ENCODE assay signal across 25 cellular contexts in genomic region chr6:108870357-108870756, GRCh38. TPM values are rescaled to one million over a fixed set of nuclear protein-coding genes. Genes with fewer than 3 reads are reported as not detected.
DNase-seq lines count a peak whose midpoint lies in the region; ATAC-seq, FAIRE-seq and TF ChIP-seq lines count a peak whose summit lies in the region.
"Had no signal": no experiment of that assay in that cellular context is flagged by ENCODE, and none has a peak within 500 bp of the region (broad histone marks: within the 10 kb centered on the region; RNA-seq: fewer than 3 reads in every experiment).

No MANE protein-coding gene starts in this region.

- TF ChIP-seq POLR2A in K562 (conservative IDR thresholded peaks at IDR 0.05) (no peak), HepG2 (IDR thresholded peaks at IDR 0.05; ENCODE audit: insufficient read depth in 1 of 2, low read depth in 2 of 2, low read length in 2 of 2) (no peak)

- no peak for FAIRE-seq in K562 (lab: Jason Lieb, UNC)
- no peak for FAIRE-seq in HepG2 (lab: Jason Lieb, UNC)
- FAIRE-seq: GM12892, GM19239 had no signal

- no peaks in the 10 kb centered on the region for H3K27me3 ChIP-seq in CD4-positive, CD25-positive, alpha-beta regulatory T cell (ENCODE audit: control insufficient read depth, insufficient read depth, low read length)
- H3K27me3 ChIP-seq in K562 (ENCODE audit: control insufficient read depth in 2 of 2, insufficient read depth in 2 of 2, low read length in 2 of 2) (peaks cover 0 to 12% of the 10 kb centered on the region in 2 experiments; a peak in 2 of 5 replicates), HepG2 (ENCODE audit: control insufficient read depth in 1 of 2, insufficient read depth in 2 of 2, low read length in 2 of 2) (no peaks in the 10 kb centered on the region)
- H3K27me3 ChIP-seq: MG63, SJSA1 had no signal

- H3K4me3 Mint-ChIP-seq in T-helper 1 cell treated with Interleukin-12 subunit alpha and Interleukin-12 subunit beta and Interleukin-4 antibody, amounts not matched to agents 30 μg/mL and 1 μg/mL, for 36 hours: no peak overlapping the region
- peak overlapping the region in 1 of 4 donors; percentile 23 for H3K4me3 Mint-ChIP-seq in CD4-positive, CD25-positive, alpha-beta regulatory T cell
- H3K4me3 Mint-ChIP-seq in natural killer cell: no peak overlapping the region
- H3K4me3 Mint-ChIP-seq: B cell, H9, HFFc6 had no signal

- peaks cover 56% of the 10 kb centered on the region for H3K4me1 Mint-ChIP-seq in T-helper 1 cell treated with Interleukin-12 subunit alpha and Interleukin-12 subunit beta and Interleukin-4 antibody, amounts not matched to agents 30 μg/mL and 1 μg/mL, for 36 hours (ENCODE audit: low read depth)
- peaks cover 41 to 74% (median 58%) of the 10 kb centered on the region in 4 donors for H3K4me1 Mint-ChIP-seq in CD4-positive, CD25-positive, alpha-beta regulatory T cell
- peaks cover 59 to 62% of the 10 kb centered on the region in 2 donors for H3K4me1 Mint-ChIP-seq in natural killer cell

- peaks cover 22% of the 10 kb centered on the region for H3K27me3 Mint-ChIP-seq in T-helper 1 cell treated with Interleukin-12 subunit alpha and Interleukin-12 subunit beta and Interleukin-4 antibody, amounts not matched to agents 30 μg/mL and 1 μg/mL, for 36 hours (ENCODE audit: low read depth)
- H3K27me3 Mint-ChIP-seq in CD4-positive, CD25-positive, alpha-beta regulatory T cell: no peaks in the 10 kb centered on the region
- no peaks in the 10 kb centered on the region for H3K27me3 Mint-ChIP-seq in natural killer cell (ENCODE audit: low read depth in 2 of 2)
- H3K27me3 Mint-ChIP-seq: B cell had no signal

- H3K27ac ChIP-seq in CD4-positive, CD25-positive, alpha-beta regulatory T cell (ENCODE audit: insufficient read depth, low read length, poor library complexity, severe bottlenecking): no peak overlapping the region
- H3K27ac ChIP-seq in K562 (ENCODE audit: extremely low read depth, low read depth, low read length) (no peak overlapping the region), HepG2 (ENCODE audit: extremely low read length, insufficient read depth, low read length) (no peak overlapping the region)
- H3K27ac ChIP-seq: 22Rv1, C4-2B, GM23248, SJSA1 had no signal

- no peak for ATAC-seq in CD4-positive, CD25-positive, alpha-beta regulatory T cell (ENCODE audit: low read depth in 2 of 2)
- ATAC-seq in K562: no peak
- ATAC-seq in natural killer cell: no peak
- ATAC-seq in GM21381 (IDR thresholded peaks at IDR 0.05; ENCODE audit: unreplicated experiment): no peak
- no peak for ATAC-seq in HepG2

- DNase-seq in T-helper 1 cell: no peak
- DNase-seq in CD4-positive, CD25-positive, alpha-beta regulatory T cell: no peak
- no peak for DNase-seq in K562 (ENCODE audit: extremely low read depth in 1 of 4, low spot score in 3 of 4)
- DNase-seq in natural killer cell: no peak
- DNase-seq in GM13977 (ENCODE audit: low spot score): no peak
- DNase-seq in HepG2 (ENCODE audit: low spot score): no peak
- DNase-seq: Calu3, GM23248, H9, HFFc6, KG1, MG63, NCI-H1694, NCI-H446 treated with DMSO at 0.1 percent for 48 hours, NCI-H82, Right ventricle myocardium superior, RPMI8226 had no signal

- 29% methylated on average over 2 of the region's 2 CpGs for WGBS in K562 (ENCODE audit: insufficient coverage, low coverage, missing lambda C conversion rate)
- WGBS in HepG2 (ENCODE audit: low lambda C conversion rate): 97% methylated on average over 2 of the region's 2 CpGs

- intact Hi-C loops in K562 (cut with micrococcal nuclease) (no loop called here), natural killer cell (cut with micrococcal nuclease) (no loop called here), HepG2 (cut with micrococcal nuclease; ENCODE audit: unreplicated experiment) (no loop called here)

- TF ChIP-seq RAD21 in K562 (CRISPR knock-in tag; conservative IDR thresholded peaks at IDR 0.05 in 1 of 2, IDR thresholded peaks at IDR 0.05 in 1 of 2) (no peak), HepG2 (CRISPR knock-in tag; IDR thresholded peaks at IDR 0.05) (no peak)

- no peak for TF ChIP-seq EP300 in K562 (IDR thresholded peaks at IDR 0.05; ENCODE audit: low read length)
- TF ChIP-seq EP300 in HepG2 (IDR thresholded peaks at IDR 0.05; ENCODE audit: low read depth in 2 of 2, low read length in 2 of 2): no peak
- TF ChIP-seq EP300 in HepG2 (CRISPR knock-in tag; IDR thresholded peaks at IDR 0.05; ENCODE audit: borderline replicate concordance): no peak

- BruUV-seq in K562 (replicated peaks; lab: Mats Ljungman, UMichigan) (no TSS peak), HepG2 (replicated peaks; lab: Mats Ljungman, UMichigan) (no TSS peak)

- in situ Hi-C loops in K562 (cut with MboI) (no loop called here), GM13977 (cut with MboI; ENCODE audit: low pct_unique_long_range_greater_than_20kb, low sequenced_read_pairs, unreplicated experiment) (no loop called here), HepG2 (cut with HindIII; ENCODE audit: extremely low pct_ligation_motif_present, low pct_unique_long_range_greater_than_20kb) (no loop called here)

- H3K9me3 ChIP-seq in CD4-positive, CD25-positive, alpha-beta regulatory T cell (ENCODE audit: control insufficient read depth in 2 of 2, low read length in 2 of 2): no peaks in the 10 kb centered on the region
- H3K9me3 ChIP-seq in K562 (replicated peaks; ENCODE audit: control insufficient read depth, insufficient read depth, low read depth, low read length) (no peaks in the 10 kb centered on the region), HepG2 (ENCODE audit: low read length) (no peaks in the 10 kb centered on the region)
- H3K9me3 ChIP-seq: MG63, SJSA1 had no signal

- peaks cover 31% of the 10 kb centered on the region for H3K36me3 Mint-ChIP-seq in T-helper 1 cell treated with Interleukin-12 subunit alpha and Interleukin-12 subunit beta and Interleukin-4 antibody, amounts not matched to agents 30 μg/mL and 1 μg/mL, for 36 hours (ENCODE audit: low read depth)
- peaks cover 34% of the 10 kb centered on the region for H3K36me3 Mint-ChIP-seq in CD4-positive, CD25-positive, alpha-beta regulatory T cell
- no peaks in the 10 kb centered on the region for H3K36me3 Mint-ChIP-seq in natural killer cell

- no peaks in the 10 kb centered on the region for H3K9me1 ChIP-seq in K562 (ENCODE audit: control insufficient read depth, insufficient read depth, low read length)

- H3K4me2 ChIP-seq in K562 (ENCODE audit: insufficient read depth, low read length): no peak overlapping the region
- H3K4me2 ChIP-seq in HepG2 (ENCODE audit: low read depth, low read length): no peak overlapping the region

- CTCF ChIA-PET in K562 (lab: Yijun Ruan, JAX; ENCODE audit: low intra/inter-chr PET ratio) (no interaction called here), HepG2 (lab: Yijun Ruan, JAX; ENCODE audit: low intra/inter-chr PET ratio, low total read pairs) (no interaction called here)

- H3K9me3 Mint-ChIP-seq in T-helper 1 cell treated with Interleukin-12 subunit alpha and Interleukin-12 subunit beta and Interleukin-4 antibody, amounts not matched to agents 30 μg/mL and 1 μg/mL, for 36 hours: no peaks in the 10 kb centered on the region
- H3K9me3 Mint-ChIP-seq in CD4-positive, CD25-positive, alpha-beta regulatory T cell: peaks cover 0 to 6% (median 3%) of the 10 kb centered on the region in 7 donors
- no peaks in the 10 kb centered on the region for H3K9me3 Mint-ChIP-seq in natural killer cell
- H3K9me3 Mint-ChIP-seq: H9, HFFc6 had no signal

- peak overlapping the region; percentile 18 for H3K27ac Mint-ChIP-seq in T-helper 1 cell treated with Interleukin-12 subunit alpha and Interleukin-12 subunit beta and Interleukin-4 antibody, amounts not matched to agents 30 μg/mL and 1 μg/mL, for 36 hours
- H3K27ac Mint-ChIP-seq in CD4-positive, CD25-positive, alpha-beta regulatory T cell: peak overlapping the region in 2 of 3 donors; percentile 26 to 88
- peak overlapping the region; percentile 34 to 59 for H3K27ac Mint-ChIP-seq in natural killer cell
- H3K27ac Mint-ChIP-seq: B cell, HFFc6 had no signal

- TF ChIP-seq CTCF in K562 (IDR thresholded peaks at IDR 0.05 in 2 of 3, conservative IDR thresholded peaks at IDR 0.05 in 1 of 3; ENCODE audit: insufficient read depth in 2 of 3, low read depth in 1 of 3, low read length in 3 of 3) (no peak), natural killer cell (IDR thresholded peaks at IDR 0.05) (no peak), GM13977 (IDR thresholded peaks at IDR 0.05; ENCODE audit: extremely low read depth, insufficient read depth, missing control alignments) (no peak), HepG2 (CRISPR knock-in tag; IDR thresholded peaks at IDR 0.05) (no peak)

- POLR2A ChIA-PET in K562 (lab: Yijun Ruan, JAX): no interaction called here
- POLR2A ChIA-PET in HepG2 (lab: Yijun Ruan, JAX): no interaction called here

- H3K79me2 ChIP-seq in K562 (ENCODE audit: control insufficient read depth, insufficient read depth, low read length) (no peaks in the 10 kb centered on the region), HepG2 (ENCODE audit: insufficient read depth, low read length) (no peaks in the 10 kb centered on the region)

- peaks cover 60% of the 10 kb centered on the region for H3K4me1 ChIP-seq in CD4-positive, CD25-positive, alpha-beta regulatory T cell (ENCODE audit: control insufficient read depth, insufficient read depth, low read length, poor library complexity, severe bottlenecking)
- H3K4me1 ChIP-seq in K562 (replicated peaks in 1 of 2; ENCODE audit: control insufficient read depth in 2 of 2, insufficient read depth in 2 of 2, low read length in 2 of 2) (no peaks in the 10 kb centered on the region), HepG2 (ENCODE audit: insufficient read depth, low read length) (no peaks in the 10 kb centered on the region)

- no peak overlapping the region for H3K9ac ChIP-seq in K562 (ENCODE audit: insufficient read depth in 1 of 2, low read depth in 2 of 2, low read length in 2 of 2)
- no peak overlapping the region for H3K9ac ChIP-seq in HepG2 (ENCODE audit: insufficient read depth, low read depth, low read length)
- H3K9ac ChIP-seq: GM23248 had no signal

- H3K4me3 ChIP-seq in CD4-positive, CD25-positive, alpha-beta regulatory T cell (ENCODE audit: low read depth, low read length): no peak overlapping the region
- H3K4me3 ChIP-seq in K562: no peak overlapping the region
- H3K4me3 ChIP-seq in HepG2 (replicated peaks in 1 of 3; ENCODE audit: insufficient read depth in 1 of 3, low read depth in 2 of 3, low read length in 3 of 3): no peak overlapping the region
- H3K4me3 ChIP-seq: GM23248, MG63, SJSA1 had no signal

- no peak overlapping the region for H2AFZ ChIP-seq in K562 (ENCODE audit: low read depth, low read length)
- H2AFZ ChIP-seq in HepG2 (ENCODE audit: low read length): no peak overlapping the region
- H2AFZ ChIP-seq: GM23248 had no signal

- H4K20me1 ChIP-seq in K562 (replicated peaks; ENCODE audit: control insufficient read depth, insufficient read depth, low read length) (no peaks in the 10 kb centered on the region), HepG2 (ENCODE audit: insufficient read depth, low read length) (no peaks in the 10 kb centered on the region)

- peaks cover 3% of the 10 kb centered on the region for H3K36me3 ChIP-seq in CD4-positive, CD25-positive, alpha-beta regulatory T cell (ENCODE audit: control insufficient read depth, insufficient read depth, low read length)
- H3K36me3 ChIP-seq in K562 (ENCODE audit: control insufficient read depth, insufficient read depth, low read length) (no peaks in the 10 kb centered on the region), HepG2 (replicated peaks in 1 of 2; ENCODE audit: control insufficient read depth in 1 of 2, insufficient read depth in 2 of 2, low read length in 2 of 2) (no peaks in the 10 kb centered on the region)
- H3K36me3 ChIP-seq: MG63, SJSA1 had no signal

RNA-seq across cellular contexts. Expression of gene ARMC2, which starts 22.1 kb away (rescaled TPM):
- total RNA-seq in CD4-positive, CD25-positive, alpha-beta regulatory T cell: 12.5 TPM
- 1 to 10 TPM; 3.5 to 8.4 (median 6.5) TPM for polyA plus RNA-seq in CD4-positive, CD25-positive, alpha-beta regulatory T cell
- total RNA-seq in K562 (2011; cell fraction: chromatin; rRNA removed; ENCODE audit: low replicate concordance): 1.5 and 2.6 TPM in 2 replicates
- total RNA-seq in K562 (2011; cell fraction: nucleolus; rRNA removed): 0.50 and 1.3 TPM in 2 replicates
- total RNA-seq in K562 (2011; cell fraction: nucleoplasm; rRNA removed): 0.92 and 1.1 TPM in 2 replicates
- total RNA-seq in K562 (2014; rRNA removed) (0.14 and 0.69 TPM in 2 replicates), K562 (2014; rRNA removed; fragmentation: Illumina TruSeq; extraction: Trizol) (1.7 and 2.4 TPM in 2 replicates), K562 (2015; rRNA removed; fragmentation: Illumina TruSeq; extraction: Trizol) (1.2 and 1.6 TPM in 2 replicates), K562 (2021) (0.82 and 1.7 TPM in 2 replicates), natural killer cell (10 to 100 TPM in 1 of 3 donors, 1 to 10 TPM in 2; 9.4 to 13.8 (median 9.7) TPM), HepG2 (2016; rRNA removed; fragmentation: Illumina TruSeq; extraction: Trizol) (3.2 and 4.4 TPM in 2 replicates)
- polyA plus RNA-seq in K562 (2011; rRNA removed) (2.9 and 3.6 TPM in 2 replicates), K562 (2014; fragmentation: Illumina TruSeq; extraction: Trizol) (2.0 and 3.0 TPM in 2 replicates), K562 (2014; fragmentation: Nextera tagmentation; extraction: Ambion mirVana) (under 1 TPM; 0.39 to 0.71 TPM), K562 (2014; rRNA removed) (0.37 and 0.69 TPM in 2 replicates), HepG2 (2011; rRNA removed) (1.4 and 2.2 TPM in 2 replicates)
- 0.99 and 1.1 TPM in 2 replicates for polyA plus RNA-seq in K562 (2011; cell fraction: cytosol; rRNA removed)
- 1.5 and 2.6 TPM in 2 replicates for polyA plus RNA-seq in K562 (2011; cell fraction: nucleus; rRNA removed)
- polyA plus RNA-seq in K562 (2012): 1.0 and 1.6 TPM in 2 replicates
- polyA minus RNA-seq in K562 (2011; rRNA and poly(A)+ RNA removed): 1.7 and 3.4 TPM in 2 replicates
- 1.0 TPM in 1 of 2 replicates, not detected in the other for polyA minus RNA-seq in K562 (2011; cell fraction: cytosol; rRNA and poly(A)+ RNA removed)
- 0.13 and 4.0 TPM in 2 replicates for polyA minus RNA-seq in K562 (2011; cell fraction: nucleus; rRNA and poly(A)+ RNA removed)
- total RNA-seq in HepG2 (2016; cell fraction: cytosol; rRNA removed; fragmentation: Illumina TruSeq; extraction: Trizol; ENCODE audit: low read depth): 2.7 and 3.0 TPM in 2 replicates
- 3.0 and 3.8 TPM in 2 replicates for total RNA-seq in HepG2 (2016; cell fraction: insoluble cytoplasmic fraction; rRNA removed; fragmentation: Illumina TruSeq; extraction: Trizol)
- total RNA-seq in HepG2 (2016; cell fraction: membrane; rRNA removed; fragmentation: Illumina TruSeq; extraction: Trizol): 3.9 and 4.8 TPM in 2 replicates
- total RNA-seq in HepG2 (2016; cell fraction: nucleus; rRNA removed; fragmentation: Illumina TruSeq; extraction: Trizol): 3.3 and 4.0 TPM in 2 replicates
- 1.1 and 2.0 TPM in 2 replicates for polyA plus RNA-seq in HepG2 (2011; cell fraction: cytosol; rRNA removed)
- 0.93 and 2.3 TPM in 2 replicates for polyA plus RNA-seq in HepG2 (2011; cell fraction: nucleus; rRNA removed)
- polyA plus RNA-seq in HepG2 (2012): 1.1 and 1.8 TPM in 2 replicates
- polyA plus RNA-seq in HepG2 (2016; cell fraction: cytosol; fragmentation: Illumina TruSeq; extraction: Trizol; ENCODE audit: low read depth): 4.8 and 5.1 TPM in 2 replicates
- 2.6 and 3.1 TPM in 2 replicates for polyA plus RNA-seq in HepG2 (2016; cell fraction: insoluble cytoplasmic fraction; fragmentation: Illumina TruSeq; extraction: Trizol; ENCODE audit: low read depth)
- polyA plus RNA-seq in HepG2 (2016; cell fraction: membrane; fragmentation: Illumina TruSeq; extraction: Trizol; ENCODE audit: low read depth): 3.6 and 4.0 TPM in 2 replicates
- polyA plus RNA-seq in HepG2 (2016; cell fraction: nucleus; fragmentation: Illumina TruSeq; extraction: Trizol; ENCODE audit: insufficient read depth, low read depth): 4.9 and 5.6 TPM in 2 replicates
- 2.0 and 2.2 TPM in 2 replicates for polyA minus RNA-seq in HepG2 (2011; rRNA and poly(A)+ RNA removed; ENCODE audit: low replicate concordance)
- 1.8 and 2.2 TPM in 2 replicates for polyA minus RNA-seq in HepG2 (2011; cell fraction: cytosol; rRNA and poly(A)+ RNA removed)
- polyA minus RNA-seq in HepG2 (2011; cell fraction: nucleus; rRNA and poly(A)+ RNA removed): 3.2 and 4.6 TPM in 2 replicates
